10 cellular contexts compared by ENCODE assay signal in the genomic region with DNA sequence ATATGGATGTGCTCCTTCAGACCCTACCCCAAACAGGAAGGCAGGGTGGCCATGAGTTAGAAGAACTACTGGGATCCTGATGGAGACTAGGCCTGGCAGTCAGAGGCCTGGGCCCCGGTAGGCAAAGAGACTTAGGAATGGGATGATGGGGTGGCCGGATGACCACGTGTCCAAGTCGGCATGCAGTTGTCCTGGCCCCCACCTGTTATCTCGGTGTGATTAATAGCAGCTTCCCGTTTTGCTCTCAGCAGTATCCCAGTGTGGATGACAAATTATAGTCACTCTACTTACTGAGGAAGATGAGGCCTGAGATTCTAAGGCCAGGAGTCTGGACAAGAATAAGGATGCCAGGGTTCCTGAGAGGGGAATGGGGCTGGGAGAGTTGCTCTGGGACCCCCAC. TPM values are rescaled to one million over a fixed set of nuclear protein-coding genes. Genes with fewer than 3 reads are reported as not detected.
DNase-seq lines count a peak whose midpoint lies in the region; ATAC-seq and TF ChIP-seq lines count a peak whose summit lies in the region.
"Had no signal": no experiment of that assay in that cellular context is flagged by ENCODE, and none has a peak within 500 bp of the region (broad histone marks: within the 10 kb centered on the region; RNA-seq: fewer than 3 reads in every experiment).

No MANE protein-coding gene starts in this region.

- H3K9me3 Mint-ChIP-seq in CD4-positive, CD25-positive, alpha-beta regulatory T cell = no peaks in the 10 kb centered on the region

- no peak for ATAC-seq in CD4-positive, CD25-positive, alpha-beta regulatory T cell (ENCODE audit: low read depth in 2 of 2)
- ATAC-seq in gastrocnemius medialis = no peak
- ATAC-seq in GM19328 (IDR thresholded peaks at IDR 0.05; ENCODE audit: unreplicated experiment) = no peak

- H3K9me3 ChIP-seq in CD4-positive, CD25-positive, alpha-beta regulatory T cell (ENCODE audit: control insufficient read depth in 2 of 2, low read length in 2 of 2) = no peaks in the 10 kb centered on the region
- H3K9me3 ChIP-seq in HEK293 (ENCODE audit: control insufficient read depth, insufficient read depth, low read depth, low read length) (no peaks in the 10 kb centered on the region), esophagus muscularis mucosa (no peaks in the 10 kb centered on the region), gastrocnemius medialis (no peaks in the 10 kb centered on the region)
- H3K9me3 ChIP-seq: suprapubic skin had no signal

- H3K27me3 ChIP-seq in CD4-positive, CD25-positive, alpha-beta regulatory T cell (ENCODE audit: control insufficient read depth, insufficient read depth, low read length) = no peaks in the 10 kb centered on the region
- H3K27me3 ChIP-seq in esophagus muscularis mucosa (no peaks in the 10 kb centered on the region), gastrocnemius medialis (no peaks in the 10 kb centered on the region)
- H3K27me3 ChIP-seq: suprapubic skin had no signal

- H3K27ac Mint-ChIP-seq in CD4-positive, CD25-positive, alpha-beta regulatory T cell = peak overlapping the region; percentile 88 to 97 (median 92)

- TF ChIP-seq EP300 in esophagus muscularis mucosa (IDR thresholded peaks at IDR 0.05) = no peak

- no peaks in the 10 kb centered on the region for H3K36me3 ChIP-seq in CD4-positive, CD25-positive, alpha-beta regulatory T cell (ENCODE audit: control insufficient read depth, insufficient read depth, low read length)
- H3K36me3 ChIP-seq in HEK293 (ENCODE audit: control insufficient read depth in 2 of 2, insufficient read depth in 1 of 2, low read length in 2 of 2) (no peaks in the 10 kb centered on the region), esophagus muscularis mucosa (peaks cover 3 to 27% (median 17%) of the 10 kb centered on the region in 4 donors), gastrocnemius medialis (no peaks in the 10 kb centered on the region)

- no peak for TF ChIP-seq CTCF in HEK293 (tag by site-specific recombination; IDR thresholded peaks at IDR 0.05)
- no peak for TF ChIP-seq CTCF in esophagus muscularis mucosa (IDR thresholded peaks at IDR 0.05)
- TF ChIP-seq CTCF in gastrocnemius medialis (IDR thresholded peaks at IDR 0.05 in 4 of 5, conservative IDR thresholded peaks at IDR 0.05 in 1 of 5) = no peak

- peak overlapping the region; percentile 89 to 96 (median 92) for H3K4me3 Mint-ChIP-seq in CD4-positive, CD25-positive, alpha-beta regulatory T cell

- in situ Hi-C loops in gastrocnemius medialis (cut with MboI; ENCODE audit: low sequenced_read_pairs in 4 of 4) = loop anchor here in 1 of 4 donors (10.0 to 25.0 kb wide), 2 partner anchors 46 to 113 kb away; partner anchors contain the start of genes CHRNB1, FGF11, SPEM2 and SPEM3

- H3K36me3 Mint-ChIP-seq in CD4-positive, CD25-positive, alpha-beta regulatory T cell = peaks cover 16% of the 10 kb centered on the region

- no peaks in the 10 kb centered on the region for H3K27me3 Mint-ChIP-seq in CD4-positive, CD25-positive, alpha-beta regulatory T cell

- peaks cover 5 to 68% (median 51%) of the 10 kb centered on the region in 4 donors for H3K4me1 Mint-ChIP-seq in CD4-positive, CD25-positive, alpha-beta regulatory T cell

- H3K27ac ChIP-seq in CD4-positive, CD25-positive, alpha-beta regulatory T cell (ENCODE audit: insufficient read depth, low read length, poor library complexity, severe bottlenecking) = peak overlapping the region; percentile 69
- H3K27ac ChIP-seq in HEK293 (ENCODE audit: extremely low read depth, low read depth, low read length) (no peak overlapping the region), esophagus muscularis mucosa (replicated peaks in 1 of 4) (peak overlapping the region; percentile 93 to 96 (median 94)), gastrocnemius medialis (peak overlapping the region in 3 of 4 donors; percentile 62 to 81 (median 81))
- H3K27ac ChIP-seq: PC-9 had no signal

- no peak for DNase-seq in CD4-positive, CD25-positive, alpha-beta regulatory T cell
- no peak for DNase-seq in esophagus muscularis mucosa (ENCODE audit: extremely low spot score)
- no peak for DNase-seq in gastrocnemius medialis
- DNase-seq in GDM1 (lab: John Stamatoyannopoulos, UW) = no peak
- DNase-seq in DMS153 (lab: John Stamatoyannopoulos, UW) = no peak
- DNase-seq: effector CD8-positive, alpha-beta T cell; PC-9 had no signal

- WGBS in esophagus muscularis mucosa = 54% methylated on average over 6 of the region's 6 CpGs

- intact Hi-C loops in esophagus muscularis mucosa (cut with DNase I) (loop anchor here (10.0 kb wide), 1 partner anchor 296 kb away; the partner anchor contains the start of genes CTDNEP1 and ELP5), gastrocnemius medialis (cut with DNase I; ENCODE audit: low total_unique reads) (no loop called here)

- CTCF ChIA-PET in HEK293 (lab: Yijun Ruan, JAX) = interaction anchor here (0.6 to 6.2 kb wide), 3 partner anchors 10 to 66 kb away, joined by 3 to 60 read pairs (median 3); partner anchors contain the start of genes POLR2A and SENP3

- H3K4me1 ChIP-seq in CD4-positive, CD25-positive, alpha-beta regulatory T cell (ENCODE audit: control insufficient read depth, insufficient read depth, low read length, poor library complexity, severe bottlenecking) = peaks cover 51% of the 10 kb centered on the region
- peaks cover 3% of the 10 kb centered on the region; the same call in 1 of the 2 replicates for H3K4me1 ChIP-seq in HEK293 (ENCODE audit: control insufficient read depth, insufficient read depth, low read length)
- peaks cover 21 to 28% (median 25%) of the 10 kb centered on the region in 4 donors for H3K4me1 ChIP-seq in esophagus muscularis mucosa
- H3K4me1 ChIP-seq in gastrocnemius medialis = peaks cover 4 to 13% of the 10 kb centered on the region in 2 donors

- no peak for TF ChIP-seq POLR2A in esophagus muscularis mucosa (IDR thresholded peaks at IDR 0.05; ENCODE audit: low read depth)
- TF ChIP-seq POLR2A in gastrocnemius medialis (IDR thresholded peaks at IDR 0.05) = no peak

- no peak overlapping the region for H3K4me3 ChIP-seq in CD4-positive, CD25-positive, alpha-beta regulatory T cell (ENCODE audit: low read depth, low read length)
- H3K4me3 ChIP-seq in HEK293 (ENCODE audit: low read depth, low read length) = no peak overlapping the region
- peak overlapping the region in 1 of 4 donors; percentile 82 for H3K4me3 ChIP-seq in esophagus muscularis mucosa
- no peak overlapping the region for H3K4me3 ChIP-seq in gastrocnemius medialis
- H3K4me3 ChIP-seq: PC-9 had no signal

- POLR2A ChIA-PET in HEK293 (lab: Yijun Ruan, JAX) = interaction anchor here (1.1 kb wide), 1 partner anchor 10 kb away, joined by 6 read pairs; no protein-coding TSS in a partner anchor

TF ChIP-seq in HEK293, 187 proteins besides CTCF, POLR2A, EP300 and RAD21:
- no peak for TF ChIP-seq ZBTB48 (tag by site-specific recombination; IDR thresholded peaks at IDR 0.05)
- peak; percentile 75 for TF ChIP-seq SCRT2 (tag by site-specific recombination; IDR thresholded peaks at IDR 0.05)

RNA-seq across cellular contexts. Expression of gene TNFSF12, which starts 1.5 kb away (rescaled TPM):
- 46.9 TPM for total RNA-seq in CD4-positive, CD25-positive, alpha-beta regulatory T cell
- 10 to 100 TPM; 35.5 to 49.6 (median 41.9) TPM for polyA plus RNA-seq in CD4-positive, CD25-positive, alpha-beta regulatory T cell
- total RNA-seq in esophagus muscularis mucosa (100 to 1,000 TPM; 102 to 136 (median 122) TPM), gastrocnemius medialis (10 to 100 TPM in 3 of 4 donors, 1 to 10 TPM in 1; 7.9 to 26.1 (median 16.9) TPM)

RNA-seq across cellular contexts. Expression of gene TNFSF13, which starts 8.2 kb away (rescaled TPM):
- 1.6 TPM for total RNA-seq in CD4-positive, CD25-positive, alpha-beta regulatory T cell
- polyA plus RNA-seq in CD4-positive, CD25-positive, alpha-beta regulatory T cell = under 1 TPM in 3 of 4 donors, not detected in 1; 0.41 to 0.52 (median 0.44) TPM
- total RNA-seq in esophagus muscularis mucosa (10 to 100 TPM; 13.4 to 25.8 (median 22.4) TPM), gastrocnemius medialis (1 to 10 TPM; 2.8 to 8.4 (median 5.0) TPM)

RNA-seq across cellular contexts. Expression of gene SENP3, which starts 11.4 kb away (rescaled TPM):
- 30.7 TPM for total RNA-seq in CD4-positive, CD25-positive, alpha-beta regulatory T cell
- 10 to 100 TPM; 10.1 to 16.1 (median 11.8) TPM for polyA plus RNA-seq in CD4-positive, CD25-positive, alpha-beta regulatory T cell
- total RNA-seq in esophagus muscularis mucosa (10 to 100 TPM; 54.0 to 79.1 (median 72.4) TPM), gastrocnemius medialis (10 to 100 TPM; 63.6 to 71.5 (median 68.8) TPM)

RNA-seq across cellular contexts. Expression of gene CD68, which starts 29.1 kb away (rescaled TPM):
- 0.25 TPM for total RNA-seq in CD4-positive, CD25-positive, alpha-beta regulatory T cell
- 1 to 10 TPM in 1 of 4 donors, under 1 TPM in 2, not detected in 1; 0.65 to 1.2 (median 0.89) TPM for polyA plus RNA-seq in CD4-positive, CD25-positive, alpha-beta regulatory T cell
- 10 to 100 TPM; 34.5 to 70.7 (median 44.7) TPM for total RNA-seq in esophagus muscularis mucosa
- total RNA-seq in gastrocnemius medialis = 10 to 100 TPM; 10.1 to 66.5 (median 20.3) TPM

RNA-seq across cellular contexts. Expression of gene MPDU1, which starts 33.3 kb away (rescaled TPM):
- 40.0 TPM for total RNA-seq in CD4-positive, CD25-positive, alpha-beta regulatory T cell
- 10 to 100 TPM; 41.0 to 63.7 (median 48.4) TPM for polyA plus RNA-seq in CD4-positive, CD25-positive, alpha-beta regulatory T cell
- total RNA-seq in esophagus muscularis mucosa (10 to 100 TPM; 26.0 to 50.4 (median 31.5) TPM), gastrocnemius medialis (100 to 1,000 TPM in 2 of 4 donors, 10 to 100 TPM in 2; 55.9 to 157 (median 101) TPM)
